ENCODE assay signal across 9 cellular contexts in the genomic region with DNA sequence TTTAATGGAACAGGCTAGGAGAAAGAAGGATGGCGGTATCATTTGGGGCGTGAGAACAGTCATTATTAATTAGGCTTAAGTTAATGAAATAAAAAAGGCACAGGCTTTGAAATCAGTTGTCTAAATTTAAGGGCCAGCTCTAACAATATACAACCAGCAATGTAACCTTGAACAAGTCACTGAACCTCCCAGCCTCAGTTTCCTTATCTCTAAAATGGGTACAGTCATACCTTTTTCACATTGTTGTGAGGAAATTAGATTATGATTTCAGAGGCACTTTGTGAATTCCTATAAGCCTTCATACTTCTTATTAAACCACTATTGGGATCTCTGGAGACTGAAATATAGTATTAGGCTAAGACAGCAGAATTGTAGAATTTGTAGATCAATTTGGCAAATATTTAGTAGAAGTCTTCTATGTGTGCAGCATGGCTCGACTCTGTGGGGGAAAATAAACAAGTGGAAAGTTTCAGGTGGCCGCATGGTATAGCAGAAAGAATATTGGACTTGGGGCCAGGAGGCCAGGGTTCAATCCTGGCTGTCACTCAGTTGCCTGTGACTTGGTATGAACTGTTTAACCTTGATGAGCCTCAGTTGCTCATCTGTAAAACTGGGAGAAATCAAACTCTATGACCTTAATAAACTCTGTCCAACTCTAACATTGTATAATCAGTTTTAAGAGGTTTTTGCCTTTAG.
DNase-seq lines count a peak whose midpoint lies in the region; FAIRE-seq and TF ChIP-seq lines count a peak whose summit lies in the region.
"Had no signal": no experiment of that assay in that cellular context is flagged by ENCODE, and none has a peak within 500 bp of the region (broad histone marks: within the 10 kb centered on the region; RNA-seq: fewer than 3 reads in every experiment).

No MANE protein-coding gene starts in this region.

- no peaks in the 10 kb centered on the region for H3K9me3 ChIP-seq in SK-N-MC (ENCODE audit: low read depth, low read length)
- H3K9me3 ChIP-seq in esophagus squamous epithelium: no peaks in the 10 kb centered on the region
- no peaks in the 10 kb centered on the region for H3K9me3 ChIP-seq in spleen

- TF ChIP-seq CTCF in esophagus squamous epithelium (IDR thresholded peaks at IDR 0.05) (no peak), spleen (IDR thresholded peaks at IDR 0.05 in 8 of 11, conservative IDR thresholded peaks at IDR 0.05 in 3 of 11) (no peak), GM10266 (IDR thresholded peaks at IDR 0.05; ENCODE audit: control insufficient read depth, insufficient read depth, low read depth, missing control alignments) (no peak)

- no peak for DNase-seq in GM18507 (ENCODE audit: extremely low spot score, insufficient read length, low read depth)
- no peak for DNase-seq in SK-N-MC (ENCODE audit: low read depth, low spot score)
- DNase-seq in esophagus squamous epithelium (lab: John Stamatoyannopoulos, UW): no peak
- no peak for DNase-seq in spleen
- no peak for DNase-seq in hippocampal formation (lab: John Stamatoyannopoulos, UW)
- no peak for DNase-seq in NCI-H345 (lab: John Stamatoyannopoulos, UW)
- DNase-seq in GM10266 (ENCODE audit: extremely low spot score): no peak
- DNase-seq: amniotic stem cell had no signal

- H3K4me3 ChIP-seq in SK-N-MC: peak overlapping the region; percentile 66; the same call in 1 of the 2 replicates
- no peak overlapping the region for H3K4me3 ChIP-seq in esophagus squamous epithelium
- H3K4me3 ChIP-seq in spleen: no peak overlapping the region

- H3K27me3 ChIP-seq in esophagus squamous epithelium (no peaks in the 10 kb centered on the region), spleen (replicated peaks in 1 of 7) (no peaks in the 10 kb centered on the region)

- peak; percentile 18 for FAIRE-seq in GM18507 (lab: Jason Lieb, UNC)

- no peak overlapping the region; the same call in 1 of the 2 replicates for H3K27ac ChIP-seq in SK-N-MC
- H3K27ac ChIP-seq in esophagus squamous epithelium: peak overlapping the region; percentile 69 to 87 (median 85)
- peak overlapping the region; percentile 57 to 93 (median 86) for H3K27ac ChIP-seq in spleen
- H3K27ac ChIP-seq: VCaP had no signal

- H3K36me3 ChIP-seq in SK-N-MC (ENCODE audit: insufficient read depth, low read length) (no peaks in the 10 kb centered on the region), esophagus squamous epithelium (peaks cover 0 to 8% (median 0%) of the 10 kb centered on the region in 3 donors), spleen (peaks cover 0 to 6% (median 0%) of the 10 kb centered on the region in 6 donors)

- TF ChIP-seq POLR2A in esophagus squamous epithelium (IDR thresholded peaks at IDR 0.05) (no peak), spleen (IDR thresholded peaks at IDR 0.05) (no peak)

- WGBS in esophagus squamous epithelium, 2 donors: 88 to 91% methylated on average over 4 of the region's 4 CpGs
- WGBS in spleen, 5 donors: 70 to 95% (median 83%) methylated on average over 4 of the region's 4 CpGs

- H3K4me1 ChIP-seq in esophagus squamous epithelium (peaks cover 13 to 70% (median 16%) of the 10 kb centered on the region in 3 donors), spleen (peaks cover 47 to 100% (median 74%) of the 10 kb centered on the region in 6 donors)

- intact Hi-C loops in esophagus squamous epithelium (cut with DNase I) (no loop called here), spleen (cut with DNase I; ENCODE audit: low total_unique reads) (no loop called here)

- no peak overlapping the region for H3K9ac ChIP-seq in SK-N-MC (ENCODE audit: insufficient read length)
